22 cellular contexts compared by ENCODE assay signal in genomic region chr13:61850794-61851193, GRCh38.
"Had no signal": no experiment of that assay in that cellular context is flagged by ENCODE, and none has a peak within 500 bp of the region (broad histone marks: within the 10 kb centered on the region; RNA-seq: fewer than 3 reads in every experiment).

No MANE protein-coding gene starts in this region.

- ATAC-seq: Panc1, PC-3, SK-N-SH treated with all-trans-retinoic acid at 6 μM for 48 hours had no signal

- DNase-seq: Karpas-422, KG1, MM.1S, NCI-H1092 treated with DMSO at 0.1 percent for 48 hours, NCI-H1436, NCI-H187, NCI-H2029, NCI-H2081 treated with DMSO at 0.1 percent for 48 hours, NCI-H2171, NCI-H226, NCI-H446, NCI-H510A, NCI-H524 treated with DMSO at 0.1 percent for 48 hours, NCI-H69, NCI-H774, PC-3, SHP77 had no signal

- FAIRE-seq: HTR-8/SVneo had no signal

- H3K27ac ChIP-seq: HL-60, RWPE1 had no signal
